ENCODE assay signal across 1 cellular context in the genomic region with DNA sequence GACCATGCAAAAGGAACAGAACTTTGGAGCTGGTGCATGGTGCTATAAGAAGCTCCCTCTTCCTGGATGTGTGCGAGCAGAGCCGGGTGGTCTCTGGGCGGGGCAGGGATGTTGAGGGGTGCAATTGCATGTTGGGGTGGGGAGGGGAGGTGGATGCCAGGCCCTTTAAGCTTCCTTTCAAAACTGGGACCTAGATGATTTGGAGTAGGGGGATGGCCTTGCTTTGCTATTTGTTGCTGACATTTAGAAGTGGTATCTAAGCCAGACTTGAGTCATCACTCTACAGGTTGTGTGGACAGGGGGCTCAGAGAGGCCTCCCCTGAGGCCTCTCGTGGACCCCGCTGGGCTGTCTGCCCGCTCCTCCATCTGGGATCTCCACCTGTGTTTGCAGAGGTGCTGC.
TF ChIP-seq lines count a peak whose summit lies in the region.

No MANE protein-coding gene starts in this region.

TF ChIP-seq in IMR-90, 13 proteins besides CTCF, POLR2A, EP300 and RAD21 (continued from another document):
- TF ChIP-seq, protein P1, sequence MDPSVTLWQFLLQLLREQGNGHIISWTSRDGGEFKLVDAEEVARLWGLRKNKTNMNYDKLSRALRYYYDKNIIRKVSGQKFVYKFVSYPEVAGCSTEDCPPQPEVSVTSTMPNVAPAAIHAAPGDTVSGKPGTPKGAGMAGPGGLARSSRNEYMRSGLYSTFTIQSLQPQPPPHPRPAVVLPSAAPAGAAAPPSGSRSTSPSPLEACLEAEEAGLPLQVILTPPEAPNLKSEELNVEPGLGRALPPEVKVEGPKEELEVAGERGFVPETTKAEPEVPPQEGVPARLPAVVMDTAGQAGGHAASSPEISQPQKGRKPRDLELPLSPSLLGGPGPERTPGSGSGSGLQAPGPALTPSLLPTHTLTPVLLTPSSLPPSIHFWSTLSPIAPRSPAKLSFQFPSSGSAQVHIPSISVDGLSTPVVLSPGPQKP (IDR thresholded peaks at IDR 0.05; ENCODE audit: borderline replicate concordance, low read depth, low read length): no peak
- TF ChIP-seq CEBPB (IDR thresholded peaks at IDR 0.05; ENCODE audit: low read depth, low read length) (no peak), CHD1 (IDR thresholded peaks at IDR 0.05; ENCODE audit: low read depth, low read length) (no peak)
TF ChIP-seq in IMR-90: peak in this region for 0.
